ENCODE assay signal across 23 cellular contexts in genomic region chr6:23611776-23612381, GRCh38.
DNase-seq lines count a peak whose midpoint lies in the region; ATAC-seq and TF ChIP-seq lines count a peak whose summit lies in the region.
"Had no signal": no experiment of that assay in that cellular context is flagged by ENCODE, and none has a peak within 500 bp of the region (broad histone marks: within the 10 kb centered on the region; RNA-seq: fewer than 3 reads in every experiment).

No MANE protein-coding gene starts in this region.

- H3K4me3 ChIP-seq in H7 (ENCODE audit: insufficient read depth, low read depth, low read length) (no peak overlapping the region), WERI-Rb-1 (ENCODE audit: low read depth, low read length) (no peak overlapping the region), mesendoderm (ENCODE audit: low read length) (no peak overlapping the region), body of pancreas (no peak overlapping the region)
- H3K4me3 ChIP-seq: gastrocnemius medialis, GM23338 had no signal

- no peak overlapping the region for H3K27ac Mint-ChIP-seq in type B pancreatic cell
- H3K27ac Mint-ChIP-seq: activated CD8-positive, alpha-beta T cell treated with anti-CD3 and anti-CD28 coated beads, Interleukin-2, amount 10 ng/mL, durations not matched to agents 7 days and 5 days; activated naive CD8-positive, alpha-beta T cell treated with anti-CD3 and anti-CD28 coated beads for 36 hours; CD4-positive, CD25-positive, alpha-beta regulatory T cell; dendritic cell treated with granulocyte-macrophage colony-stimulating factor and Interleukin-4, amounts not matched to agents 40 ng/mL and 50 ng/mL, for 4 days; GM23338; naive thymus-derived CD8-positive, alpha-beta T cell; T-helper 17 cell had no signal

- ATAC-seq in GM21529 (IDR thresholded peaks at IDR 0.05; ENCODE audit: unreplicated experiment) (no peak), body of pancreas (no peak)
- ATAC-seq: activated CD8-positive, alpha-beta T cell treated with anti-CD3 and anti-CD28 coated beads, Interleukin-2, amount 10 ng/mL, durations not matched to agents 7 days and 5 days; gastrocnemius medialis; GM23338; naive thymus-derived CD8-positive, alpha-beta T cell; T-helper 17 cell had no signal

- H2AK5ac ChIP-seq in mesendoderm (ENCODE audit: low read length), result no peak overlapping the region

- no peak overlapping the region for H3K4ac ChIP-seq in mesendoderm (ENCODE audit: low read depth, low read length)

- peak; percentile 12 for DNase-seq in H7
- peak; percentile 91 for DNase-seq in WERI-Rb-1
- peak; percentile 33 for DNase-seq in mesendoderm
- no peak for DNase-seq in type B pancreatic cell (ENCODE audit: extremely low spot score, unreplicated experiment)
- DNase-seq in body of pancreas, result no peak
- no peak for DNase-seq in stimulated activated CD8-positive, alpha-beta memory T cell treated with anti-CD3 and anti-CD28 coated beads, Interleukin-4, amount 100 ng/mL, for 48 hours
- DNase-seq: activated CD4-positive, alpha-beta T cell treated with anti-CD3 and anti-CD28 coated beads for 1 hour; activated CD8-positive, alpha-beta T cell treated with anti-CD3 and anti-CD28 coated beads, Interleukin-2, amount 10 ng/mL, durations not matched to agents 7 days and 5 days; activated effector memory CD4-positive, alpha-beta T cell treated with anti-CD3 and anti-CD28 coated beads, Interleukin-2, amount 50 U/mL, for 16 hours; activated naive CD8-positive, alpha-beta T cell treated with anti-CD3 and anti-CD28 coated beads for 36 hours; activated T-cell treated with anti-CD3 and anti-CD28 coated beads, Interleukin-2, amount 50 U/mL, for 1 hour; CD4-positive, CD25-positive, alpha-beta regulatory T cell; central memory CD4-positive, alpha-beta T cell; gastrocnemius medialis; IMR-90; naive thymus-derived CD8-positive, alpha-beta T cell; NCI-H1930; NCI-H69; stimulated activated CD4-positive, alpha-beta T cell treated with anti-CD3 and anti-CD28 coated beads, Interleukin-2, amount 100 ng/mL, for 24 hours; T-helper 17 cell had no signal

- peak overlapping the region; percentile 4 for H3K4me3 Mint-ChIP-seq in type B pancreatic cell
- H3K4me3 Mint-ChIP-seq: activated CD8-positive, alpha-beta T cell treated with anti-CD3 and anti-CD28 coated beads, Interleukin-2, amount 10 ng/mL, durations not matched to agents 7 days and 5 days; activated naive CD8-positive, alpha-beta T cell treated with anti-CD3 and anti-CD28 coated beads for 36 hours; CD4-positive, CD25-positive, alpha-beta regulatory T cell; dendritic cell treated with granulocyte-macrophage colony-stimulating factor and Interleukin-4, amounts not matched to agents 40 ng/mL and 50 ng/mL, for 4 days; GM23338; naive thymus-derived CD8-positive, alpha-beta T cell; T-helper 17 cell had no signal

- H3K23ac ChIP-seq in mesendoderm (ENCODE audit: low read length), result no peak overlapping the region

- TF ChIP-seq CTCF in WERI-Rb-1 (IDR thresholded peaks at IDR 0.05; ENCODE audit: low read depth, low read length), result no peak
- TF ChIP-seq CTCF in type B pancreatic cell (conservative IDR thresholded peaks at IDR 0.05), result no peak
- no peak for TF ChIP-seq CTCF in body of pancreas (IDR thresholded peaks at IDR 0.05)

- H3K36me3 Mint-ChIP-seq in type B pancreatic cell, result no peaks in the 10 kb centered on the region
- H3K36me3 Mint-ChIP-seq: activated naive CD8-positive, alpha-beta T cell treated with anti-CD3 and anti-CD28 coated beads for 36 hours; CD4-positive, CD25-positive, alpha-beta regulatory T cell; naive thymus-derived CD8-positive, alpha-beta T cell had no signal

- no peak overlapping the region for H2BK120ac ChIP-seq in mesendoderm (ENCODE audit: low read depth, low read length)

- H3K4me1 ChIP-seq in mesendoderm (ENCODE audit: control insufficient read depth, low read depth, low read length) (no peaks in the 10 kb centered on the region), body of pancreas (no peaks in the 10 kb centered on the region)
- H3K4me1 ChIP-seq: gastrocnemius medialis had no signal

- H2BK5ac ChIP-seq in mesendoderm (ENCODE audit: low read length), result no peak overlapping the region

- H3K36me3 ChIP-seq in H7 (replicated peaks; ENCODE audit: control insufficient read depth, insufficient read depth, low read length) (no peaks in the 10 kb centered on the region), WERI-Rb-1 (no peaks in the 10 kb centered on the region), mesendoderm (ENCODE audit: control insufficient read depth, insufficient read depth, low read length) (no peaks in the 10 kb centered on the region), body of pancreas (replicated peaks in 1 of 2; ENCODE audit: insufficient read depth in 1 of 2, low read depth in 2 of 2) (no peaks in the 10 kb centered on the region)
- H3K36me3 ChIP-seq: gastrocnemius medialis had no signal

- H3K79me1 ChIP-seq in mesendoderm (ENCODE audit: low read length), result no peaks in the 10 kb centered on the region

- H3K79me2 ChIP-seq in mesendoderm (ENCODE audit: control insufficient read depth, insufficient read depth, low read length), result no peaks in the 10 kb centered on the region

- no peak overlapping the region for H3K27ac ChIP-seq in WERI-Rb-1
- H3K27ac ChIP-seq in mesendoderm (ENCODE audit: low read depth, low read length), result no peak overlapping the region
- H3K27ac ChIP-seq in body of pancreas, result no peak overlapping the region
- H3K27ac ChIP-seq: gastrocnemius medialis had no signal

- H3K4me2 ChIP-seq in mesendoderm (ENCODE audit: low read length), result no peak overlapping the region
- H3K4me2 ChIP-seq: GM23338 had no signal

- no peak overlapping the region for H2BK15ac ChIP-seq in mesendoderm (replicated peaks; ENCODE audit: low read depth)

- intact Hi-C loops in body of pancreas (cut with DNase I), result no loop called here

- no peak overlapping the region for H3K9ac ChIP-seq in mesendoderm (ENCODE audit: low read length)

- H3K18ac ChIP-seq in mesendoderm (ENCODE audit: low read length), result no peak overlapping the region

- H4K8ac ChIP-seq in mesendoderm (ENCODE audit: low read depth, low read length), result no peak overlapping the region

- H3K9me3 Mint-ChIP-seq in type B pancreatic cell, result no peaks in the 10 kb centered on the region
- H3K9me3 Mint-ChIP-seq: GM23338 had no signal

- WGBS in mesendoderm (ENCODE audit: extremely low coverage, insufficient coverage, low lambda C conversion rate), result no CpG with 5 or more reads among the region's 6 CpGs
- WGBS in body of pancreas, 2 donors, result 61 to 69% methylated on average over 6 of the region's 6 CpGs

- H3K27me3 ChIP-seq in H7 (ENCODE audit: control insufficient read depth, insufficient read depth, low read length) (no peaks in the 10 kb centered on the region), WERI-Rb-1 (ENCODE audit: insufficient read depth, low read depth, severe bottlenecking) (no peaks in the 10 kb centered on the region), mesendoderm (ENCODE audit: insufficient read depth, low read length, poor library complexity) (no peaks in the 10 kb centered on the region), body of pancreas (no peaks in the 10 kb centered on the region)
- H3K27me3 ChIP-seq: gastrocnemius medialis had no signal

- no peak overlapping the region for H4K5ac ChIP-seq in mesendoderm (ENCODE audit: low read length)

- H3K4me1 Mint-ChIP-seq in type B pancreatic cell (ENCODE audit: unreplicated experiment), result peaks cover 25% of the 10 kb centered on the region
- H3K4me1 Mint-ChIP-seq: activated naive CD8-positive, alpha-beta T cell treated with anti-CD3 and anti-CD28 coated beads for 36 hours; CD4-positive, CD25-positive, alpha-beta regulatory T cell; GM23338; naive thymus-derived CD8-positive, alpha-beta T cell; T-helper 17 cell had no signal

- H3K9me3 ChIP-seq in WERI-Rb-1 (ENCODE audit: severe bottlenecking) (no peaks in the 10 kb centered on the region), body of pancreas (no peaks in the 10 kb centered on the region)
- H3K9me3 ChIP-seq: gastrocnemius medialis had no signal

- no peak overlapping the region for H3K56ac ChIP-seq in mesendoderm (ENCODE audit: low read length)

- no peaks in the 10 kb centered on the region for H3K27me3 Mint-ChIP-seq in type B pancreatic cell
- H3K27me3 Mint-ChIP-seq: activated naive CD8-positive, alpha-beta T cell treated with anti-CD3 and anti-CD28 coated beads for 36 hours; CD4-positive, CD25-positive, alpha-beta regulatory T cell; dendritic cell treated with granulocyte-macrophage colony-stimulating factor and Interleukin-4, amounts not matched to agents 40 ng/mL and 50 ng/mL, for 4 days; T-helper 17 cell had no signal

- TF ChIP-seq POLR2A in body of pancreas (IDR thresholded peaks at IDR 0.05), result no peak

Comparison
In these comparisons a context has a peak if more than half of its experiments do, and no peak if none do; other contexts are left out.
1. DNase-seq: peak in H7 (single experiment), WERI-Rb-1 (single experiment) and mesendoderm (single experiment); none in type B pancreatic cell (single experiment), body of pancreas (0 of 4) and stimulated activated CD8-positive, alpha-beta memory T cell treated with anti-CD3 and anti-CD28 coated beads, Interleukin-4, amount 100 ng/mL, for 48 hours (single experiment).